15 cellular contexts compared by ENCODE assay signal in the genomic region with DNA sequence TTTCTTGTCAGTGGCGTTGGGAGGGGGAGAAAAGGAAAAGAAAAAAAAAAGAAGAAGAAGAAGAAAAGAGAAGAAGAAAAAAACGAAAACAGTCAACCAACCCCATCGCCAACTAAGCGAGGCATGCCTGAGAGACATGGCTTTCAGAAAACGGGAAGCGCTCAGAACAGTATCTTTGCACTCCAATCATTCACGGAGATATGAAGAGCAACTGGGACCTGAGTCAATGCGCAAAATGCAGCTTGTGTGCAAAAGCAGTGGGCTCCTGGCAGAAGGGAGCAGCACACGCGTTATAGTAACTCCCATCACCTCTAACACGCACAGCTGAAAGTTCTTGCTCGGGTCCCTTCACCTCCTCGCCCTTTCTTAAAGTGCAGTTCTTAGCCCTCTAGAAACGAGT. TPM values are rescaled to one million over a fixed set of nuclear protein-coding genes. Genes with fewer than 3 reads are reported as not detected.
DNase-seq lines count a peak whose midpoint lies in the region; ATAC-seq and TF ChIP-seq lines count a peak whose summit lies in the region.
"Had no signal": no experiment of that assay in that cellular context is flagged by ENCODE, and none has a peak within 500 bp of the region (broad histone marks: within the 10 kb centered on the region; RNA-seq: fewer than 3 reads in every experiment).

No MANE protein-coding gene starts in this region.

- no peak overlapping the region for H4K8ac ChIP-seq in mesendoderm (ENCODE audit: low read depth, low read length)

- no peak for ATAC-seq in GM21367 (IDR thresholded peaks at IDR 0.05; ENCODE audit: unreplicated experiment)
- ATAC-seq: HCT116 had no signal

- H3K9ac ChIP-seq in mammary epithelial cell (ENCODE audit: insufficient read depth, low read length) (no peak overlapping the region), mesendoderm (ENCODE audit: low read length) (no peak overlapping the region)
- H3K9ac ChIP-seq: KMS-11 had no signal

- peaks cover 21% of the 10 kb centered on the region for H3K4me1 Mint-ChIP-seq in endothelial cell (ENCODE audit: unreplicated experiment)

- H3K36me3 ChIP-seq in BE2C (peaks cover 15% of the 10 kb centered on the region), mammary epithelial cell (ENCODE audit: insufficient read depth, low read length) (no peaks in the 10 kb centered on the region), mesendoderm (ENCODE audit: control insufficient read depth, insufficient read depth, low read length) (no peaks in the 10 kb centered on the region)
- H3K36me3 ChIP-seq: SJCRH30 had no signal

- H2AFZ ChIP-seq in mammary epithelial cell (ENCODE audit: low read depth, low read length) = no peak overlapping the region

- H3K4me2 ChIP-seq in mammary epithelial cell (ENCODE audit: insufficient read depth, low read depth, low read length) = no peak overlapping the region
- no peak overlapping the region for H3K4me2 ChIP-seq in mesendoderm (ENCODE audit: low read length)
- H3K4me2 ChIP-seq: KMS-11 had no signal

- H3K79me2 ChIP-seq in mammary epithelial cell (ENCODE audit: insufficient read depth, low read length) (no peaks in the 10 kb centered on the region), mesendoderm (ENCODE audit: control insufficient read depth, insufficient read depth, low read length) (no peaks in the 10 kb centered on the region)

- no peak overlapping the region for H3K18ac ChIP-seq in mesendoderm (ENCODE audit: low read length)

- BruUV-seq in mammary epithelial cell (replicated peaks; lab: Mats Ljungman, UMichigan) = no TSS peak

- 25% methylated on average over 13 of the region's 14 CpGs for WGBS in mammary epithelial cell (ENCODE audit: low coverage, missing lambda C conversion rate)
- no CpG with 5 or more reads among the region's 14 CpGs for WGBS in mesendoderm (ENCODE audit: extremely low coverage, insufficient coverage, low lambda C conversion rate)

- H3K27ac Mint-ChIP-seq in endothelial cell (ENCODE audit: unreplicated experiment) = no peak overlapping the region
- H3K27ac Mint-ChIP-seq: activated CD4-positive, alpha-beta memory T cell treated with anti-CD3 and anti-CD28 coated beads, Interleukin-2, amount 10 ng/mL, durations not matched to agents 7 days and 5 days; dendritic cell treated with granulocyte-macrophage colony-stimulating factor and Interleukin-4, amounts not matched to agents 40 ng/mL and 50 ng/mL, for 4 days had no signal

- H2BK15ac ChIP-seq in mesendoderm (replicated peaks; ENCODE audit: low read depth) = no peak overlapping the region

- no peak overlapping the region for H3K27ac ChIP-seq in mammary epithelial cell (ENCODE audit: insufficient read depth, low read depth, low read length)
- H3K27ac ChIP-seq in mesendoderm (ENCODE audit: low read depth, low read length) = no peak overlapping the region
- H3K27ac ChIP-seq: KMS-11, SJCRH30 had no signal

- no peak overlapping the region for H3K56ac ChIP-seq in mesendoderm (ENCODE audit: low read length)

- H3K4me3 ChIP-seq in BE2C (ENCODE audit: low read depth, low read length) (peak overlapping the region; percentile 95), mammary epithelial cell (replicated peaks in 1 of 3; ENCODE audit: insufficient read depth in 1 of 3, low read depth in 2 of 3, low read length in 3 of 3) (no peak overlapping the region), mesendoderm (ENCODE audit: low read length) (no peak overlapping the region)
- H3K4me3 ChIP-seq: SJCRH30 had no signal

- in situ Hi-C loops in mammary epithelial cell (cut with MboI; ENCODE audit: low sequenced_read_pairs in 2 of 2) = no loop called here

- peaks cover 20% of the 10 kb centered on the region for H3K36me3 Mint-ChIP-seq in endothelial cell (ENCODE audit: low read depth, unreplicated experiment)

- TF ChIP-seq CTCF in BE2C (IDR thresholded peaks at IDR 0.05; ENCODE audit: low read depth, low read length) (no peak), endothelial cell (IDR thresholded peaks at IDR 0.05; ENCODE audit: unreplicated experiment) (no peak), mammary epithelial cell (conservative IDR thresholded peaks at IDR 0.05 in 1 of 2, IDR thresholded peaks at IDR 0.05 in 1 of 2; ENCODE audit: extremely low read depth in 1 of 2, insufficient read depth in 1 of 2, low read depth in 1 of 2, low read length in 2 of 2) (no peak)

- H4K20me1 ChIP-seq in mammary epithelial cell (ENCODE audit: insufficient read depth, low read length) = no peaks in the 10 kb centered on the region

- no peak overlapping the region for H2BK120ac ChIP-seq in mesendoderm (ENCODE audit: low read depth, low read length)

- intact Hi-C loops in mammary epithelial cell (cut with micrococcal nuclease) = no loop called here

- dilution Hi-C loops in mammary epithelial cell (cut with HindIII; ENCODE audit: low sequenced_read_pairs) = no loop called here

- no peaks in the 10 kb centered on the region for H3K9me3 ChIP-seq in BE2C
- H3K9me3 ChIP-seq in mammary epithelial cell (replicated peaks; ENCODE audit: insufficient read depth, low read length) = peaks cover 3% of the 10 kb centered on the region
- H3K9me3 ChIP-seq: SJCRH30 had no signal

- CTCF ChIA-PET in mammary epithelial cell (lab: Charles Lee; ENCODE audit: low non-redundant PET) = no interaction called here

- H2BK5ac ChIP-seq in mesendoderm (ENCODE audit: low read length) = no peak overlapping the region

- H2AK5ac ChIP-seq in mesendoderm (ENCODE audit: low read length) = no peak overlapping the region

- H3K79me1 ChIP-seq in mesendoderm (ENCODE audit: low read length) = no peaks in the 10 kb centered on the region

- peak; percentile 43 for DNase-seq in BE2C
- DNase-seq in ELF-1 (ENCODE audit: low read depth, low spot score) = peak; percentile 10
- peak; percentile 75 for DNase-seq in NCI-H69 (lab: John Stamatoyannopoulos, UW)
- DNase-seq in endothelial cell (ENCODE audit: low spot score) = no peak
- DNase-seq in HCEC 1CT = no peak
- DNase-seq in mammary epithelial cell = no peak
- DNase-seq in mesendoderm = no peak
- DNase-seq: activated CD4-positive, alpha-beta memory T cell treated with anti-CD3 and anti-CD28 coated beads, Interleukin-2, amount 10 ng/mL, durations not matched to agents 7 days and 5 days; NCI-H1694 treated with DMSO at 0.1 percent for 48 hours; SJCRH30 had no signal

- no peaks in the 10 kb centered on the region for H3K27me3 ChIP-seq in BE2C
- peaks cover 68% of the 10 kb centered on the region for H3K27me3 ChIP-seq in mammary epithelial cell (ENCODE audit: insufficient read depth, low read length)
- peaks cover 83% of the 10 kb centered on the region for H3K27me3 ChIP-seq in mesendoderm (ENCODE audit: insufficient read depth, low read length, poor library complexity)
- H3K27me3 ChIP-seq: SJCRH30 had no signal

- H3K9me3 Mint-ChIP-seq in endothelial cell (ENCODE audit: unreplicated experiment) = peaks cover 14% of the 10 kb centered on the region
- H3K9me3 Mint-ChIP-seq: dendritic cell treated with granulocyte-macrophage colony-stimulating factor and Interleukin-4, amounts not matched to agents 40 ng/mL and 50 ng/mL, for 4 days had no signal

- peaks cover 2% of the 10 kb centered on the region for H3K4me1 ChIP-seq in BE2C
- peaks cover 5% of the 10 kb centered on the region for H3K4me1 ChIP-seq in mammary epithelial cell (ENCODE audit: insufficient read depth, low read length)
- peaks cover 4% of the 10 kb centered on the region for H3K4me1 ChIP-seq in mesendoderm (ENCODE audit: control insufficient read depth, low read depth, low read length)
- H3K4me1 ChIP-seq: SJCRH30 had no signal

- no peak overlapping the region for H4K5ac ChIP-seq in mesendoderm (ENCODE audit: low read length)

- H3K27me3 Mint-ChIP-seq in endothelial cell (ENCODE audit: unreplicated experiment) = peaks cover 58% of the 10 kb centered on the region

- H3K4ac ChIP-seq in mesendoderm (ENCODE audit: low read depth, low read length) = no peak overlapping the region

- H3K23ac ChIP-seq in mesendoderm (ENCODE audit: low read length) = no peak overlapping the region

- peak overlapping the region; percentile 52 for H3K4me3 Mint-ChIP-seq in endothelial cell (ENCODE audit: unreplicated experiment)
- H3K4me3 Mint-ChIP-seq: dendritic cell treated with granulocyte-macrophage colony-stimulating factor and Interleukin-4, amounts not matched to agents 40 ng/mL and 50 ng/mL, for 4 days had no signal

RNA-seq across cellular contexts. Expression of gene ASCL1, which starts 1.9 kb away (rescaled TPM):
- 25.5 TPM for polyA plus RNA-seq in BE2C (2012; ENCODE audit: insufficient read depth, insufficient read length, low read depth)
- not detected for total RNA-seq in endothelial cell (ENCODE audit: unreplicated experiment)
- total RNA-seq in mammary epithelial cell = not detected
- not detected for polyA plus RNA-seq in mammary epithelial cell
- not detected for polyA minus RNA-seq in mammary epithelial cell
- polyA plus RNA-seq in mesendoderm (2013, experiment 1 of 2) = 0.01 TPM
- polyA plus RNA-seq in mesendoderm (2013, experiment 2 of 2) = 0.01 TPM
- total RNA-seq: activated CD4-positive, alpha-beta memory T cell treated with anti-CD3 and anti-CD28 coated beads, Interleukin-2, amount 10 ng/mL, durations not matched to agents 7 days and 5 days; pulmonary artery endothelial cell; SJCRH30 had no signal

RNA-seq across cellular contexts. Expression of gene PAH, which starts 42.3 kb away (rescaled TPM):
- not detected for polyA plus RNA-seq in BE2C (2012; ENCODE audit: insufficient read depth, insufficient read length, low read depth)
- total RNA-seq in endothelial cell (ENCODE audit: unreplicated experiment) (not detected), mammary epithelial cell (under 1 TPM in 1 of 2 donors, not detected in 1; 0.17 TPM)
- polyA plus RNA-seq in mammary epithelial cell = not detected
- polyA minus RNA-seq in mammary epithelial cell = not detected
- 0.84 TPM for polyA plus RNA-seq in mesendoderm (2013, experiment 1 of 2)
- polyA plus RNA-seq in mesendoderm (2013, experiment 2 of 2) = 1.3 TPM
- total RNA-seq: activated CD4-positive, alpha-beta memory T cell treated with anti-CD3 and anti-CD28 coated beads, Interleukin-2, amount 10 ng/mL, durations not matched to agents 7 days and 5 days; pulmonary artery endothelial cell; SJCRH30 had no signal

Comparison
In these comparisons a context has a peak if more than half of its experiments do, and no peak if none do; other contexts are left out.
1. DNase-seq: peak in BE2C (single experiment), ELF-1 (single experiment) and NCI-H69 (single experiment); none in endothelial cell (single experiment), HCEC 1CT (single experiment), mammary epithelial cell (single experiment) and mesendoderm (single experiment).